1 cellular context compared by ENCODE assay signal in the genomic region with DNA sequence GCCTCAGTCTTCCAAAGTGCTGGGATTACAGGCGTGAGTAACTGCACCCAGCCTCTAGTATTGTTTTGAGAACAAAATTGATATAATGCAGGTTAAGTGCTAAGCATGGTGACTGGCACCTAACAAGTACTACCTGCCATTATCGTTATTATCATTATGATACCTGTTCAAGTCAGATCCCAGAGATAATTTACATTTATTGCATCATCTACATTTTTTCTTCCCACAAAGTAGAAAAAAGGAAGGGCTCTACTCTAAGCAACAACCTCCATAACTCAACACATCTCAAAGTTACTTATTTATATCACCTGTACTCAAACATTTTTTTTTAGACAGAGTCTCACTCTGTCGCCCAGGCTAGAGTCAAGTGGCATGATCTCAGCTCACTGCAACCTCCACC.
TF ChIP-seq lines count a peak whose summit lies in the region.

No MANE protein-coding gene starts in this region.

TF ChIP-seq in HepG2, 621 proteins besides CTCF, POLR2A, EP300 and RAD21:
- TF ChIP-seq KAT8 (CRISPR knock-in tag; IDR thresholded peaks at IDR 0.05) (no peak), ATF7 (IDR thresholded peaks at IDR 0.05) (peak; percentile 48; the same call in 1 of the 2 replicates), ATF7 (CRISPR knock-in tag; IDR thresholded peaks at IDR 0.05) (no peak)
TF ChIP-seq in HepG2: peak in this region for 1.
